Comparison of ENCODE assay signal across 8 cellular contexts in the genomic region with DNA sequence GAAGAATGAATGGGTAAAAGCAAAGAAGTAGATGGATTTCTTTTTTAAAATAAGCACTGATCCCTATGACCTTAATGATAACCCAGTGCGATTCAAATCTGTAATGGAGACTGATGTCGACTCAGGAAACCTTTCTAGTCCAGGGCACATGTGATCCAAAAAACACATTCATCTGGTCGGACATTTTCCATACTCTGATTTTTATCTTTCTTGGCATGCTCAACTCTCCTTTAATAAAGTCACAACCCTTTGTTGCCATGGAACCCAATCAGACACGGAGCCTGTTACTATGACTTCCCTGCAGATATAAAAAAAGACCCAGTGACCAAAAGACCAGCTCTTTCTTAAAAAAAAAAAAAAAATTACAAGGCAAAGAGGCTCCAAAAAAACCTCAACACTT.
DNase-seq lines count a peak whose midpoint lies in the region; ATAC-seq and TF ChIP-seq lines count a peak whose summit lies in the region.

No MANE protein-coding gene starts in this region.

- H3K27ac Mint-ChIP-seq in stimulated activated naive CD8-positive, alpha-beta T cell treated with anti-CD3 and anti-CD28 coated beads, Interleukin-15, Interleukin-2, amounts not matched to agents 100 ng/mL and 50 ng/mL, for 24 hours = no peak overlapping the region
- H3K27ac Mint-ChIP-seq in memory B cell = peak overlapping the region; percentile 91

- ATAC-seq in stimulated activated naive CD8-positive, alpha-beta T cell treated with anti-CD3 and anti-CD28 coated beads, Interleukin-15, Interleukin-2, amounts not matched to agents 100 U/mL and 50 U/mL, for 24 hours = no peak
- ATAC-seq in memory B cell (ENCODE audit: low read depth) (no peak), HG02970 (IDR thresholded peaks at IDR 0.05; ENCODE audit: low FRiP score, unreplicated experiment) (no peak)

- H3K9me3 Mint-ChIP-seq in stimulated activated naive CD8-positive, alpha-beta T cell treated with anti-CD3 and anti-CD28 coated beads, Interleukin-15, Interleukin-2, amounts not matched to agents 100 ng/mL and 50 ng/mL, for 24 hours = no peaks in the 10 kb centered on the region
- H3K9me3 Mint-ChIP-seq in memory B cell = peaks cover 5% of the 10 kb centered on the region

- no peak for TF ChIP-seq CTCF in astrocyte of the spinal cord (IDR thresholded peaks at IDR 0.05; ENCODE audit: low read depth, low read length)

- peak overlapping the region; percentile 36 for H3K4me3 Mint-ChIP-seq in stimulated activated naive CD8-positive, alpha-beta T cell treated with anti-CD3 and anti-CD28 coated beads, Interleukin-15, Interleukin-2, amounts not matched to agents 100 ng/mL and 50 ng/mL, for 24 hours
- peak overlapping the region; percentile 75 for H3K4me3 Mint-ChIP-seq in memory B cell

- H3K36me3 Mint-ChIP-seq in stimulated activated naive CD8-positive, alpha-beta T cell treated with anti-CD3 and anti-CD28 coated beads, Interleukin-15, Interleukin-2, amounts not matched to agents 100 ng/mL and 50 ng/mL, for 24 hours (ENCODE audit: low read depth) = no peaks in the 10 kb centered on the region
- H3K36me3 Mint-ChIP-seq in memory B cell = peaks cover 9% of the 10 kb centered on the region

- DNase-seq in stimulated activated naive CD8-positive, alpha-beta T cell treated with anti-CD3 and anti-CD28 coated beads, Interleukin-15, Interleukin-2, amounts not matched to agents 100 U/mL and 50 U/mL, for 24 hours = no peak
- DNase-seq in astrocyte of the spinal cord (ENCODE audit: low read depth, low spot score) (peak; percentile 13), memory B cell (ENCODE audit: low spot score in 2 of 2) (no peak), HEK293T (ENCODE audit: extremely low spot score) (no peak), SKM-1 (lab: John Stamatoyannopoulos, UW; ENCODE audit: unreplicated experiment) (no peak), NCI-H187 treated with DMSO at 0.1 percent for 48 hours (lab: John Stamatoyannopoulos, UW) (no peak)

- in situ Hi-C loops in astrocyte of the spinal cord (cut with HindIII; ENCODE audit: low sequenced_read_pairs) = no loop called here

- H3K4me1 Mint-ChIP-seq in stimulated activated naive CD8-positive, alpha-beta T cell treated with anti-CD3 and anti-CD28 coated beads, Interleukin-15, Interleukin-2, amounts not matched to agents 100 ng/mL and 50 ng/mL, for 24 hours (ENCODE audit: low read depth) = peaks cover 26% of the 10 kb centered on the region
- H3K4me1 Mint-ChIP-seq in memory B cell = peaks cover 18% of the 10 kb centered on the region

- CTCF ChIA-PET in HEK293T (lab: Yijun Ruan, JAX) = no interaction called here

- no peaks in the 10 kb centered on the region for H3K27me3 Mint-ChIP-seq in stimulated activated naive CD8-positive, alpha-beta T cell treated with anti-CD3 and anti-CD28 coated beads, Interleukin-15, Interleukin-2, amounts not matched to agents 100 ng/mL and 50 ng/mL, for 24 hours
- H3K27me3 Mint-ChIP-seq in memory B cell = no peaks in the 10 kb centered on the region

- H3K4me3 ChIP-seq in astrocyte of the spinal cord (ENCODE audit: low read depth, low read length) = no peak overlapping the region

- POLR2A ChIA-PET in HEK293T (lab: Yijun Ruan, JAX) = interaction anchor here (1.0 kb wide), 1 partner anchor 381 kb away, joined by 3 read pairs; the partner anchor contains the start of gene NDUFA12

TF ChIP-seq in HEK293T, 16 proteins besides CTCF, POLR2A, EP300 and RAD21:
- TF ChIP-seq, protein P1, sequence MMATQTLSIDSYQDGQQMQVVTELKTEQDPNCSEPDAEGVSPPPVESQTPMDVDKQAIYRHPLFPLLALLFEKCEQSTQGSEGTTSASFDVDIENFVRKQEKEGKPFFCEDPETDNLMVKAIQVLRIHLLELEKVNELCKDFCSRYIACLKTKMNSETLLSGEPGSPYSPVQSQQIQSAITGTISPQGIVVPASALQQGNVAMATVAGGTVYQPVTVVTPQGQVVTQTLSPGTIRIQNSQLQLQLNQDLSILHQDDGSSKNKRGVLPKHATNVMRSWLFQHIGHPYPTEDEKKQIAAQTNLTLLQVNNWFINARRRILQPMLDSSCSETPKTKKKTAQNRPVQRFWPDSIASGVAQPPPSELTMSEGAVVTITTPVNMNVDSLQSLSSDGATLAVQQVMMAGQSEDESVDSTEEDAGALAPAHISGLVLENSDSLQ (IDR thresholded peaks at IDR 0.05) = no peak
- no peak for TF ChIP-seq CTBP1 (IDR thresholded peaks at IDR 0.05; ENCODE audit: borderline replicate concordance)
- no peak for TF ChIP-seq L3MBTL2 (conservative IDR thresholded peaks at IDR 0.05)
- no peak for TF ChIP-seq LEF1 (IDR thresholded peaks at IDR 0.05; ENCODE audit: borderline replicate concordance)
